Comparison of ENCODE assay signal across 23 cellular contexts in the genomic region with DNA sequence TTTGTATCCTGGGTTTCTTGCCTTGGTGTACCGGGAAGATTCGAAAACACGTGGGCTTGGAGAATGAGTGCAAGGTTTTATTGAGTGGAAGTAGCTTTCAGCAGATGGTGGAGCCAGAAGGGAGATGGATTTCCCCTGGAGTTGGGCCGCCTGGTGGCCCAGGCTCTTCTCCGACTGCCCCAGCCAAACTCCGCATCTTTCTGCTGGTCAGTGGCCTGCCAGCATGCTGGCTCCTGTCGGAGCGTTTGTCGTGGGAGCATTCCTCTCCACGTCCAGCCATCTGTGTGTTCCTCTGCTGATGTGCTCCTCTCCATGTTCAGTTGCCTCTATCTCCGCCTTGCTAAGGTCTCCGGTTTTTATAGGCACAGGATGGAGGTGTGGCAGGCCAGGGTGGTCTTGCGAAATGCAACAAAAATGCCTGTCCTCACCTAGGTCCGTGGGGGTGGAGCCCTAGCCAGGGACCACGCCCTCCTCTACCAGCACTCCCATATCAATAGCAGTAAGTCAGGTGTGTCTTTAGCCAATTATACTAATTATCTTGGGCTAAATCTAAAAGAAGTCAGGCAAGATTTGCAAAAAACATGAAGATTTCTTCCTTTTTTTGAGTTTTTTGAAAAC.
"Had no signal": no experiment of that assay in that cellular context is flagged by ENCODE, and none has a peak within 500 bp of the region (broad histone marks: within the 10 kb centered on the region; RNA-seq: fewer than 3 reads in every experiment).

No MANE protein-coding gene starts in this region.

- H3K9me2 ChIP-seq: SK-N-SH had no signal

- ATAC-seq: Panc1, PC-3 had no signal

- H3K27me3 ChIP-seq: MG63 had no signal

- FAIRE-seq: HTR-8/SVneo had no signal

- DNase-seq: Karpas-422, KG1, MG63, NCI-H1092, NCI-H1105 treated with DMSO at 0.1 percent for 48 hours, NCI-H1417 treated with DMSO at 0.1 percent for 48 hours, NCI-H146, NCI-H1694 treated with DMSO at 0.1 percent for 48 hours, NCI-H1930, NCI-H2081, NCI-H2107, NCI-H2227 treated with DMSO at 0.1 percent for 48 hours, NCI-H524 treated with DMSO at 0.1 percent for 48 hours, NCI-H69, NCI-H774, PC-3, SHP77, SK-N-SH, T-helper 1 cell had no signal

- H3K27ac ChIP-seq: HL-60, RWPE1 had no signal

- H3K9me3 ChIP-seq: MG63, SK-N-SH had no signal

- H3K9ac ChIP-seq: SK-N-SH had no signal

- H3K4me2 ChIP-seq: SK-N-SH had no signal

- H3K4me3 ChIP-seq: MG63 had no signal

- H3K36me3 ChIP-seq: MG63 had no signal
